23 cellular contexts compared by ENCODE assay signal in the genomic region with DNA sequence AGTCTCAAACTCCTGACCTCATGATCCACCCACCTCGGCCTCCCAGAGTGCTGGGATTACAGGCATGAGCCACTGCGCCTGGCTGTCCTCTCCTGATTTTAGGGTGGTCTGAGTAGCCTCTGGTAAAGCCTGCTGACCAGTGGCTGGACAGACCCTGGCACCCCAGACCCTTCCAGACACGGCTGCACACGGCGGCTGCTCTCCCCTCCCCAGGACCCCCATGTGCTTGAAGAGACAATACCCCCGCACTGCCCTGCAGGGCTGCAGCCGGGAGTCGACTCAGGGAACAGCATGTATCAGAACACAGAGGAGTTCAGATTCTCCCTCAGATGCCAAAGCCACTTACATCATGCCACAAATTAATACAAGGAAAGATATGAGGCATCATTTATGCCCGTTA. TPM values are rescaled to one million over a fixed set of nuclear protein-coding genes. Genes with fewer than 3 reads are reported as not detected.
A peak's percentile ranks its signal among the peaks of the same experiment; 100 is the strongest.
DNase-seq lines count a peak whose midpoint lies in the region; ATAC-seq and TF ChIP-seq lines count a peak whose summit lies in the region.
"Had no signal": no experiment of that assay in that cellular context is flagged by ENCODE, and none has a peak within 500 bp of the region (broad histone marks: within the 10 kb centered on the region; RNA-seq: fewer than 3 reads in every experiment).

No MANE protein-coding gene starts in this region.

- no peak overlapping the region for H3K9ac ChIP-seq in BLaER1
- no peak overlapping the region for H3K9ac ChIP-seq in endodermal cell (ENCODE audit: extremely low read depth, low read length, poor library complexity, severe bottlenecking)
- H3K9ac ChIP-seq in neural progenitor cell: no peak overlapping the region

- no peaks in the 10 kb centered on the region for H3K9me3 ChIP-seq in BLaER1
- H3K9me3 ChIP-seq in endodermal cell (ENCODE audit: control insufficient read depth, low read length): peaks cover 15% of the 10 kb centered on the region
- no peaks in the 10 kb centered on the region for H3K9me3 ChIP-seq in neural progenitor cell (ENCODE audit: low read depth)
- H3K9me3 ChIP-seq: A549, Caco-2 had no signal

- H3K4me2 ChIP-seq in BLaER1 (peak overlapping the region; percentile 57), neural progenitor cell (no peak overlapping the region)
- H3K4me2 ChIP-seq: A549 had no signal

- TF ChIP-seq CTCF in endodermal cell (conservative IDR thresholded peaks at IDR 0.05) (no peak), neural progenitor cell (IDR thresholded peaks at IDR 0.05) (no peak)

- H3K27ac ChIP-seq in BLaER1 (no peak overlapping the region), endodermal cell (ENCODE audit: low read depth, low read length) (no peak overlapping the region), neural progenitor cell (no peak overlapping the region)
- H3K27ac ChIP-seq: 22Rv1, A549, C4-2B had no signal

- peaks cover 1% of the 10 kb centered on the region for H3K27me3 Mint-ChIP-seq in endodermal cell (ENCODE audit: insufficient read depth)
- peaks cover 3% of the 10 kb centered on the region for H3K27me3 Mint-ChIP-seq in neural progenitor cell (ENCODE audit: insufficient read depth, low read depth)
- H3K27me3 Mint-ChIP-seq in activated naive CD8-positive, alpha-beta T cell treated with anti-CD3 and anti-CD28 coated beads for 36 hours: peaks cover 6% of the 10 kb centered on the region

- no peak overlapping the region for H3K4me3 ChIP-seq in BLaER1
- H3K4me3 ChIP-seq in endodermal cell (ENCODE audit: low read length): no peak overlapping the region
- H3K4me3 ChIP-seq in neural progenitor cell: no peak overlapping the region
- H3K4me3 ChIP-seq: A549, GM12878 had no signal

- H3K36me3 Mint-ChIP-seq in endodermal cell (ENCODE audit: low read depth) (peaks cover 6% of the 10 kb centered on the region), neural progenitor cell (no peaks in the 10 kb centered on the region)
- H3K36me3 Mint-ChIP-seq in activated naive CD8-positive, alpha-beta T cell treated with anti-CD3 and anti-CD28 coated beads for 36 hours: no peaks in the 10 kb centered on the region
- H3K36me3 Mint-ChIP-seq: CD8-positive, alpha-beta T cell had no signal

- H4K20me1 ChIP-seq in BLaER1 (no peaks in the 10 kb centered on the region), neural progenitor cell (ENCODE audit: low read depth) (no peaks in the 10 kb centered on the region)

- H3K36me3 ChIP-seq in BLaER1: no peaks in the 10 kb centered on the region
- no peaks in the 10 kb centered on the region for H3K36me3 ChIP-seq in endodermal cell (ENCODE audit: control insufficient read depth, insufficient read depth, low read length)
- no peaks in the 10 kb centered on the region for H3K36me3 ChIP-seq in neural progenitor cell

- H3K27ac Mint-ChIP-seq in endodermal cell (peak overlapping the region; percentile 61), neural progenitor cell (peak overlapping the region; percentile 81)
- H3K27ac Mint-ChIP-seq in activated naive CD8-positive, alpha-beta T cell treated with anti-CD3 and anti-CD28 coated beads for 36 hours: no peak overlapping the region
- H3K27ac Mint-ChIP-seq: B cell; CD4-positive, alpha-beta T cell; CD8-positive, alpha-beta T cell had no signal

- WGBS in endodermal cell (ENCODE audit: insufficient coverage in 1 of 2, insufficient read length in 1 of 2), 2 experiments: 90 to 94% methylated on average over 5 to 9 of the region's 9 CpGs

- H3K27me3 ChIP-seq in BLaER1 (0 out of 2 replicates have a peak, but pooled peaks cover 3% of the 10 kb centered on the region), endodermal cell (ENCODE audit: control insufficient read depth, insufficient read depth, low read length, poor library complexity, severe bottlenecking) (no peaks in the 10 kb centered on the region), neural progenitor cell (no peaks in the 10 kb centered on the region)

- no peaks in the 10 kb centered on the region for H3K79me2 ChIP-seq in neural progenitor cell (ENCODE audit: low read depth)

- H3K4me1 ChIP-seq in BLaER1 (peaks cover 49% of the 10 kb centered on the region), endodermal cell (ENCODE audit: control insufficient read depth, insufficient read depth, low read length) (peaks cover 12% of the 10 kb centered on the region), neural progenitor cell (no peaks in the 10 kb centered on the region)
- H3K4me1 ChIP-seq: A549 had no signal

- DNase-seq in Right ventricle myocardium inferior (ENCODE audit: missing footprints) (peak; percentile 16), left ventricle myocardium superior (no peak), endodermal cell (no peak), neural progenitor cell (ENCODE audit: low spot score) (no peak), DMS153 treated with DMSO at 0.1 percent for 48 hours (lab: John Stamatoyannopoulos, UW; ENCODE audit: unreplicated experiment) (no peak), putamen (ENCODE audit: low spot score) (no peak)
- DNase-seq in activated naive CD8-positive, alpha-beta T cell treated with anti-CD3 and anti-CD28 coated beads for 36 hours: no peak
- DNase-seq: AML-193; Caco-2; Calu3; CD4-positive, alpha-beta T cell; CD8-positive, alpha-beta T cell; DMS53; DMS79; DND-41; EL; GDM1 had no signal

- no peak for ATAC-seq in Right ventricle myocardium inferior
- ATAC-seq in left ventricle myocardium superior: no peak
- ATAC-seq: A549; CD8-positive, alpha-beta T cell; GM12878 had no signal

- no peak overlapping the region for H2AFZ ChIP-seq in neural progenitor cell (replicated peaks)

- no peaks in the 10 kb centered on the region for H3F3A ChIP-seq in neural progenitor cell (ENCODE audit: low read depth)

- no peak overlapping the region for H3K4me3 Mint-ChIP-seq in endodermal cell
- no peak overlapping the region for H3K4me3 Mint-ChIP-seq in neural progenitor cell
- H3K4me3 Mint-ChIP-seq in activated naive CD8-positive, alpha-beta T cell treated with anti-CD3 and anti-CD28 coated beads for 36 hours: no peak overlapping the region
- H3K4me3 Mint-ChIP-seq: B cell; CD4-positive, alpha-beta T cell; CD8-positive, alpha-beta T cell had no signal

- H3K9me3 Mint-ChIP-seq in endodermal cell (peaks cover 29% of the 10 kb centered on the region), neural progenitor cell (peaks cover 4% of the 10 kb centered on the region)
- no peaks in the 10 kb centered on the region for H3K9me3 Mint-ChIP-seq in activated naive CD8-positive, alpha-beta T cell treated with anti-CD3 and anti-CD28 coated beads for 36 hours
- H3K9me3 Mint-ChIP-seq: CD4-positive, alpha-beta T cell; CD8-positive, alpha-beta T cell had no signal

- H3K4me1 Mint-ChIP-seq in endodermal cell (peaks cover 9% of the 10 kb centered on the region), neural progenitor cell (peaks cover 15% of the 10 kb centered on the region)
- no peaks in the 10 kb centered on the region for H3K4me1 Mint-ChIP-seq in activated naive CD8-positive, alpha-beta T cell treated with anti-CD3 and anti-CD28 coated beads for 36 hours
- H3K4me1 Mint-ChIP-seq: B cell had no signal

- intact Hi-C loops in Right ventricle myocardium inferior (cut with DNase I) (no loop called here), left ventricle myocardium superior (cut with micrococcal nuclease) (no loop called here)

RNA-seq across cellular contexts. Expression of gene CFAP46, which starts 58.3 kb away (rescaled TPM):
- total RNA-seq in Right ventricle myocardium inferior (0.57 TPM), left ventricle myocardium superior (1.5 TPM), endodermal cell (10 to 100 TPM in 1 of 2 donors, 1 to 10 TPM in 1; 9.9 to 10.5 TPM), neural progenitor cell (ENCODE audit: low replicate concordance) (1.6 and 4.6 TPM in 2 replicates)
- polyA plus RNA-seq in endodermal cell (2013, experiment 1 of 2): 4.3 TPM
- 2.9 TPM for polyA plus RNA-seq in endodermal cell (2013, experiment 2 of 2)
- total RNA-seq in activated naive CD8-positive, alpha-beta T cell treated with anti-CD3 and anti-CD28 coated beads for 36 hours: 1 to 10 TPM; 1.1 to 1.5 TPM
- total RNA-seq: B cell; Caco-2; Calu3; CD4-positive, alpha-beta T cell; CD8-positive, alpha-beta T cell; GM12878 had no signal
